Comparison of ENCODE assay signal across 8 cellular contexts in genomic region chr11:559712-560304, GRCh38. TPM values are rescaled to one million over a fixed set of nuclear protein-coding genes. Genes with fewer than 3 reads are reported as not detected.
DNase-seq lines count a peak whose midpoint lies in the region; ATAC-seq and TF ChIP-seq lines count a peak whose summit lies in the region.

No MANE protein-coding gene starts in this region.

- no peak for TF ChIP-seq CTCF in Loucy (conservative IDR thresholded peaks at IDR 0.05; ENCODE audit: low read length)
- no peak for TF ChIP-seq CTCF in neural cell (IDR thresholded peaks at IDR 0.05; ENCODE audit: poor library complexity, severe bottlenecking)

- H3K79me2 ChIP-seq in Loucy (ENCODE audit: insufficient read depth, low read length) (peaks cover 13% of the 10 kb centered on the region), neural cell (replicated peaks; ENCODE audit: insufficient read depth, low read length) (no peaks in the 10 kb centered on the region)

- H3K9me3 Mint-ChIP-seq in CD4-positive, CD25-positive, alpha-beta regulatory T cell, result no peaks in the 10 kb centered on the region

- ATAC-seq in CD4-positive, CD25-positive, alpha-beta regulatory T cell (ENCODE audit: low read depth in 2 of 2), result no peak
- ATAC-seq in HG03378 (IDR thresholded peaks at IDR 0.05; ENCODE audit: unreplicated experiment) (no peak), GM18868 (IDR thresholded peaks at IDR 0.05; ENCODE audit: unreplicated experiment) (no peak)

- no peaks in the 10 kb centered on the region for H3K36me3 ChIP-seq in CD4-positive, CD25-positive, alpha-beta regulatory T cell (ENCODE audit: control insufficient read depth, insufficient read depth, low read length)
- no peaks in the 10 kb centered on the region for H3K36me3 ChIP-seq in Loucy (ENCODE audit: insufficient read depth, low read length)
- H3K36me3 ChIP-seq in duodenal mucosa (ENCODE audit: control insufficient read depth in 1 of 2, insufficient read depth in 2 of 2, low read length in 2 of 2), result peaks cover 4 to 24% of the 10 kb centered on the region in 2 donors
- H3K36me3 ChIP-seq in neural cell (ENCODE audit: insufficient read depth, low read length), result no peaks in the 10 kb centered on the region

- peaks cover 16% of the 10 kb centered on the region for H4K20me1 ChIP-seq in Loucy (ENCODE audit: insufficient read depth, low read length, poor library complexity, severe bottlenecking)
- no peaks in the 10 kb centered on the region for H4K20me1 ChIP-seq in neural cell (ENCODE audit: insufficient read depth)

- H3K27me3 Mint-ChIP-seq in CD4-positive, CD25-positive, alpha-beta regulatory T cell, result peaks cover 4% of the 10 kb centered on the region

- TF ChIP-seq RAD21 in neural cell (conservative IDR thresholded peaks at IDR 0.05), result no peak

- no peaks in the 10 kb centered on the region for H3K36me3 Mint-ChIP-seq in CD4-positive, CD25-positive, alpha-beta regulatory T cell

- peak overlapping the region; percentile 65 to 91 (median 69) for H3K27ac Mint-ChIP-seq in CD4-positive, CD25-positive, alpha-beta regulatory T cell

- TF ChIP-seq EP300 in neural cell (conservative IDR thresholded peaks at IDR 0.05; ENCODE audit: poor library complexity, severe bottlenecking), result no peak

- H3K27ac ChIP-seq in CD4-positive, CD25-positive, alpha-beta regulatory T cell (ENCODE audit: insufficient read depth, low read length, poor library complexity, severe bottlenecking), result peak overlapping the region; percentile 70
- peak overlapping the region; percentile 92 for H3K27ac ChIP-seq in duodenal mucosa (ENCODE audit: low read depth, low read length)
- no peak overlapping the region for H3K27ac ChIP-seq in neural cell (ENCODE audit: low read length)

- no peaks in the 10 kb centered on the region for H3K27me3 ChIP-seq in CD4-positive, CD25-positive, alpha-beta regulatory T cell (ENCODE audit: control insufficient read depth, insufficient read depth, low read length)
- H3K27me3 ChIP-seq in Loucy (ENCODE audit: insufficient read depth, low read length, poor library complexity, severe bottlenecking), result no peaks in the 10 kb centered on the region
- H3K27me3 ChIP-seq in duodenal mucosa (ENCODE audit: control insufficient read depth in 1 of 2, insufficient read depth in 2 of 2, low read length in 2 of 2), result peaks cover 0 to 11% of the 10 kb centered on the region in 2 donors
- peaks cover 34% of the 10 kb centered on the region for H3K27me3 ChIP-seq in neural cell (ENCODE audit: insufficient read depth, low read depth, low read length)

- no peaks in the 10 kb centered on the region for H3K9me2 ChIP-seq in Loucy (replicated peaks; ENCODE audit: low read depth, low read length)
- H3K9me2 ChIP-seq in neural cell (ENCODE audit: insufficient read depth, low read length), result no peaks in the 10 kb centered on the region

- H3F3A ChIP-seq in Loucy (ENCODE audit: low read depth) (no peaks in the 10 kb centered on the region), neural cell (ENCODE audit: insufficient read depth, low read length, poor library complexity, severe bottlenecking) (no peaks in the 10 kb centered on the region)

- H3K4me2 ChIP-seq in Loucy (ENCODE audit: low read depth, low read length, poor library complexity, severe bottlenecking) (peak overlapping the region; percentile 77), neural cell (ENCODE audit: low read length) (no peak overlapping the region)

- peak overlapping the region; percentile 77 to 93 (median 81) for H3K4me3 Mint-ChIP-seq in CD4-positive, CD25-positive, alpha-beta regulatory T cell

- H3K9ac ChIP-seq in Loucy (ENCODE audit: low read depth, low read length, poor library complexity, severe bottlenecking) (peak overlapping the region; percentile 67), duodenal mucosa (ENCODE audit: low read depth in 1 of 2, low read length in 2 of 2) (peak overlapping the region; percentile 77), neural cell (ENCODE audit: low read length) (peak overlapping the region; percentile 61)

- peak in 1 of 3 donors; percentile 27 for DNase-seq in CD4-positive, CD25-positive, alpha-beta regulatory T cell
- DNase-seq in stimulated activated CD8-positive, alpha-beta memory T cell treated with anti-CD3 and anti-CD28 coated beads, Interleukin-4, amount 100 ng/mL, for 48 hours, result no peak
- no peak for DNase-seq in NCI-H510A treated with DMSO at 0.1 percent for 48 hours (lab: John Stamatoyannopoulos, UW)

- no peaks in the 10 kb centered on the region for H3K9me3 ChIP-seq in CD4-positive, CD25-positive, alpha-beta regulatory T cell (ENCODE audit: control insufficient read depth in 2 of 2, low read length in 2 of 2)
- H3K9me3 ChIP-seq in Loucy (ENCODE audit: insufficient read depth, low read depth, low read length) (no peaks in the 10 kb centered on the region), duodenal mucosa (ENCODE audit: control insufficient read depth in 1 of 2, low read length in 2 of 2) (no peaks in the 10 kb centered on the region), neural cell (ENCODE audit: low read length) (no peaks in the 10 kb centered on the region)

- no peak overlapping the region for H2AFZ ChIP-seq in Loucy (ENCODE audit: low read length)
- H2AFZ ChIP-seq in neural cell (ENCODE audit: low read depth, low read length), result no peak overlapping the region

- H3K4me1 ChIP-seq in CD4-positive, CD25-positive, alpha-beta regulatory T cell (ENCODE audit: control insufficient read depth, insufficient read depth, low read length, poor library complexity, severe bottlenecking), result peaks cover 37% of the 10 kb centered on the region
- H3K4me1 ChIP-seq in Loucy (ENCODE audit: insufficient read depth, low read length, poor library complexity, severe bottlenecking), result peaks cover 16% of the 10 kb centered on the region
- H3K4me1 ChIP-seq in duodenal mucosa (ENCODE audit: control insufficient read depth in 1 of 2, insufficient read depth in 2 of 2, low read length in 2 of 2), result peaks cover 21 to 28% of the 10 kb centered on the region in 2 donors

- H3K4me1 Mint-ChIP-seq in CD4-positive, CD25-positive, alpha-beta regulatory T cell, result peaks cover 0 to 22% (median 8%) of the 10 kb centered on the region in 4 donors

- H3K4me3 ChIP-seq in CD4-positive, CD25-positive, alpha-beta regulatory T cell (ENCODE audit: low read depth, low read length), result no peak overlapping the region
- peak overlapping the region; percentile 98 for H3K4me3 ChIP-seq in Loucy (ENCODE audit: low read length, poor library complexity, severe bottlenecking)
- H3K4me3 ChIP-seq in duodenal mucosa (ENCODE audit: low read depth in 1 of 2, low read length in 2 of 2), result peak overlapping the region; percentile 53 to 71
- H3K4me3 ChIP-seq in neural cell (ENCODE audit: low read length), result peak overlapping the region; percentile 75

TF ChIP-seq in neural cell, 6 proteins besides CTCF, POLR2A, EP300 and RAD21:
- TF ChIP-seq TAF1 (IDR thresholded peaks at IDR 0.05; ENCODE audit: low read depth) (no peak), POLR2AphosphoS5 (IDR thresholded peaks at IDR 0.05) (no peak), MXI1 (conservative IDR thresholded peaks at IDR 0.05; ENCODE audit: poor library complexity, severe bottlenecking) (no peak), EZH2 (IDR thresholded peaks at IDR 0.05; ENCODE audit: borderline replicate concordance, insufficient read depth, low read length, poor library complexity, severe bottlenecking) (no peak), SMC3 (conservative IDR thresholded peaks at IDR 0.05; ENCODE audit: poor library complexity) (no peak)
- TF ChIP-seq, protein P1, sequence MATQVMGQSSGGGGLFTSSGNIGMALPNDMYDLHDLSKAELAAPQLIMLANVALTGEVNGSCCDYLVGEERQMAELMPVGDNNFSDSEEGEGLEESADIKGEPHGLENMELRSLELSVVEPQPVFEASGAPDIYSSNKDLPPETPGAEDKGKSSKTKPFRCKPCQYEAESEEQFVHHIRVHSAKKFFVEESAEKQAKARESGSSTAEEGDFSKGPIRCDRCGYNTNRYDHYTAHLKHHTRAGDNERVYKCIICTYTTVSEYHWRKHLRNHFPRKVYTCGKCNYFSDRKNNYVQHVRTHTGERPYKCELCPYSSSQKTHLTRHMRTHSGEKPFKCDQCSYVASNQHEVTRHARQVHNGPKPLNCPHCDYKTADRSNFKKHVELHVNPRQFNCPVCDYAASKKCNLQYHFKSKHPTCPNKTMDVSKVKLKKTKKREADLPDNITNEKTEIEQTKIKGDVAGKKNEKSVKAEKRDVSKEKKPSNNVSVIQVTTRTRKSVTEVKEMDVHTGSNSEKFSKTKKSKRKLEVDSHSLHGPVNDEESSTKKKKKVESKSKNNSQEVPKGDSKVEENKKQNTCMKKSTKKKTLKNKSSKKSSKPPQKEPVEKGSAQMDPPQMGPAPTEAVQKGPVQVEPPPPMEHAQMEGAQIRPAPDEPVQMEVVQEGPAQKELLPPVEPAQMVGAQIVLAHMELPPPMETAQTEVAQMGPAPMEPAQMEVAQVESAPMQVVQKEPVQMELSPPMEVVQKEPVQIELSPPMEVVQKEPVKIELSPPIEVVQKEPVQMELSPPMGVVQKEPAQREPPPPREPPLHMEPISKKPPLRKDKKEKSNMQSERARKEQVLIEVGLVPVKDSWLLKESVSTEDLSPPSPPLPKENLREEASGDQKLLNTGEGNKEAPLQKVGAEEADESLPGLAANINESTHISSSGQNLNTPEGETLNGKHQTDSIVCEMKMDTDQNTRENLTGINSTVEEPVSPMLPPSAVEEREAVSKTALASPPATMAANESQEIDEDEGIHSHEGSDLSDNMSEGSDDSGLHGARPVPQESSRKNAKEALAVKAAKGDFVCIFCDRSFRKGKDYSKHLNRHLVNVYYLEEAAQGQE (IDR thresholded peaks at IDR 0.05; ENCODE audit: borderline replicate concordance), result no peak

RNA-seq across cellular contexts. Expression of gene LMNTD2, which starts 0.7 kb away (rescaled TPM):
- total RNA-seq in CD4-positive, CD25-positive, alpha-beta regulatory T cell, result 5.1 TPM
- 1 to 10 TPM in 2 of 4 donors, under 1 TPM in 2; 0.79 to 1.4 (median 1.0) TPM for polyA plus RNA-seq in CD4-positive, CD25-positive, alpha-beta regulatory T cell
- 0.61 and 3.0 TPM in 2 replicates for polyA plus RNA-seq in neural cell
- polyA minus RNA-seq in neural cell, result not detected in 2 replicates

RNA-seq across cellular contexts. Expression of gene RASSF7, which starts 1.0 kb away (rescaled TPM):
- total RNA-seq in CD4-positive, CD25-positive, alpha-beta regulatory T cell, result 27.2 TPM
- 10 to 100 TPM; 23.9 to 34.2 (median 31.8) TPM for polyA plus RNA-seq in CD4-positive, CD25-positive, alpha-beta regulatory T cell
- 37.1 and 51.5 TPM in 2 replicates for polyA plus RNA-seq in neural cell
- 9.3 and 14.6 TPM in 2 replicates for polyA minus RNA-seq in neural cell

RNA-seq across cellular contexts. Expression of gene PHRF1, which starts 16.5 kb away (rescaled TPM):
- 43.8 TPM for total RNA-seq in CD4-positive, CD25-positive, alpha-beta regulatory T cell
- polyA plus RNA-seq in CD4-positive, CD25-positive, alpha-beta regulatory T cell, result 1 to 10 TPM; 3.8 to 6.0 (median 5.0) TPM
- polyA plus RNA-seq in neural cell, result 8.5 and 12.1 TPM in 2 replicates
- polyA minus RNA-seq in neural cell, result 38.0 and 49.2 TPM in 2 replicates

RNA-seq across cellular contexts. Expression of gene LRRC56, which starts 22.5 kb away (rescaled TPM):
- total RNA-seq in CD4-positive, CD25-positive, alpha-beta regulatory T cell, result 5.8 TPM
- polyA plus RNA-seq in CD4-positive, CD25-positive, alpha-beta regulatory T cell, result 1 to 10 TPM in 2 of 4 donors, under 1 TPM in 2; 0.89 to 3.1 (median 1.8) TPM
- 0.76 and 1.3 TPM in 2 replicates for polyA plus RNA-seq in neural cell
- polyA minus RNA-seq in neural cell, result 1.2 and 1.5 TPM in 2 replicates

RNA-seq across cellular contexts. Expression of gene HRAS, which starts 24.4 kb away (rescaled TPM):
- 35.0 TPM for total RNA-seq in CD4-positive, CD25-positive, alpha-beta regulatory T cell
- 10 to 100 TPM; 15.9 to 35.2 (median 21.1) TPM for polyA plus RNA-seq in CD4-positive, CD25-positive, alpha-beta regulatory T cell
- 119 and 120 TPM in 2 replicates for polyA plus RNA-seq in neural cell
- 50.2 and 55.7 TPM in 2 replicates for polyA minus RNA-seq in neural cell
